ENCODE assay signal across 31 cellular contexts in the genomic region with DNA sequence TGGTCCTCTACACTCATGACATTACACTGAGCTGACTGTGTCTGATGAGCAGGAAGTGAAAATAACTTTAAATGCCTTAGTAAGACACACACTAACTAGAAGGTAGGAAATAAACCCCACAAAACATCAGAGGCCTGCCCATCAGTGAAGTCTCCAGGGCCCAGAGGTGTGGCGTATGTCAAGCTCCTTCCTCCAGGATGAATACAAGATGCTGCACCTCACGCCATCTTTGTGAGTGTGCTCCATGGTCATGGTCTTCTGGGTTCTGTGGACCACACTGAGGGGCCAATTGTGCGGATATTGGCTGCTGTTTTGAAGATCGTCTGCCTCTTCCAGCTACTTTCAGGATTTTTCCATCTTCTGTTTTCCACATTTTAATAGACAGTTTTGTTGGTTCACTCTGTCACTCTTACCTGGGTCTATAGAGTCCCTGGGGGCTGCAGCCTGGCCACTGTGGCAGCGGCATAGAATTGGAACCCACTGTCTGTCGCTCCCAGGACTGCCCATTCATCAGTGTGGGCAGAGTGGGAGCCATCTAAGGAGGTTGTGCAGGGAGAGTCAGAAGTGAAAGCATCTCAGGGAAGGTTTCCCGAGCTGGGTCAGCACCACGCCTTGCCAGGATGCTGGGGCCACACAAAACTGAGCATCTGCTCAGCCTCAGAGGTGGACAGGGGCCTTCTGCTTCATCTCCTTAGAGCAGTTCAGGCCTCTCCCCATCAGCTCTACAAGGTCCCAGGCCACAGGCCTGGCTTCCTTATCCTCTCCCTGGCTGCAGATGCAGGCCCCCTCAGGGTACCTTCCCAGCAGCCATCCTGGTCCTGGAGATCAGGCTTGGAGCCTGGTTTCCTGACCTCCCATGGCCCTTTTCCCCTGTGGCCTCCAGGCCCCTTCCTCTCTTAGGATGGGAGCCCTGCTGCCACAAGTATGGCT. TPM values are rescaled to one million over a fixed set of nuclear protein-coding genes. Genes with fewer than 3 reads are reported as not detected.
"Had no signal": no experiment of that assay in that cellular context is flagged by ENCODE, and none has a peak within 500 bp of the region (broad histone marks: within the 10 kb centered on the region; RNA-seq: fewer than 3 reads in every experiment).

No MANE protein-coding gene starts in this region.

- DNase-seq: activated B cell treated with CpG ODN at 0.5 μM for 24 hours; activated CD4-positive, alpha-beta memory T cell treated with anti-CD3 and anti-CD28 coated beads for 36 hours; activated CD4-positive, alpha-beta T cell treated with anti-CD3 and anti-CD28 coated beads for 1 hour; activated CD4-positive, alpha-beta T cell treated with anti-CD3 and anti-CD28 coated beads, Interleukin-2, amount 10 ng/mL, durations not matched to agents 7 days and 5 days; activated gamma-delta T cell; activated naive CD4-positive, alpha-beta T cell treated with anti-CD3 and anti-CD28 coated beads for 36 hours; activated T-cell treated with anti-CD3 and anti-CD28 coated beads, Interleukin-2, amount 50 U/mL, for 48 hours; brain microvascular endothelial cell; Kasumi-1; NCI-H1105 treated with DMSO at 0.1 percent for 48 hours; NCI-H1436 treated with DMSO at 0.1 percent for 48 hours; NCI-H187 treated with DMSO at 0.1 percent for 48 hours; NCI-H2081 treated with DMSO at 0.1 percent for 48 hours; NCI-H2227 treated with DMSO at 0.1 percent for 48 hours; NCI-H526 treated with DMSO at 0.1 percent for 48 hours; NCI-H82; NK-92 treated with Interleukin-12 subunit alpha and Interleukin-12 subunit beta, amount 100 ng/mL, for 24 hours; OCI-M1; RPMI8226; T-cell; T-helper 2 cell; T1000 had no signal

- H3K36me3 ChIP-seq: brain microvascular endothelial cell, cardiac muscle cell had no signal

- H3K36me3 Mint-ChIP-seq: activated CD4-positive, alpha-beta memory T cell treated with anti-CD3 and anti-CD28 coated beads for 36 hours; activated naive CD8-positive, alpha-beta T cell; T-cell had no signal

- H3K27ac ChIP-seq: brain microvascular endothelial cell, cardiac muscle cell, SK-N-MC had no signal

- H3K27me3 ChIP-seq: brain microvascular endothelial cell, cardiac muscle cell had no signal

- H3K4me1 Mint-ChIP-seq: activated B cell treated with CpG ODN at 0.5 μM for 24 hours; activated CD4-positive, alpha-beta T cell treated with anti-CD3 and anti-CD28 coated beads, Interleukin-2, amount 10 ng/mL, durations not matched to agents 7 days and 5 days had no signal

- ATAC-seq: activated T-helper 17 cell treated with anti-CD3 and anti-CD28 coated beads, Interleukin-2, amount 50 U/mL, for 72 hours; K562; Panc1; Right ventricle myocardium inferior; T-cell had no signal

- H3K4me3 Mint-ChIP-seq: activated B cell treated with CpG ODN at 0.5 μM for 24 hours; activated CD4-positive, alpha-beta memory T cell treated with anti-CD3 and anti-CD28 coated beads for 36 hours; activated CD4-positive, alpha-beta T cell treated with anti-CD3 and anti-CD28 coated beads, Interleukin-2, amount 10 ng/mL, durations not matched to agents 7 days and 5 days; activated naive CD4-positive, alpha-beta T cell treated with anti-CD3 and anti-CD28 coated beads for 36 hours; activated naive CD8-positive, alpha-beta T cell; activated T-helper 17 cell treated with anti-CD3 and anti-CD28 coated beads, Interleukin-2, amount 50 U/mL, for 72 hours; T-cell had no signal

- H3K4me3 ChIP-seq: cardiac muscle cell, K562, SK-N-MC had no signal

- H3K27me3 Mint-ChIP-seq: activated CD4-positive, alpha-beta T cell treated with anti-CD3 and anti-CD28 coated beads, Interleukin-2, amount 10 ng/mL, durations not matched to agents 7 days and 5 days; activated naive CD8-positive, alpha-beta T cell; T-cell had no signal

- H3K27ac Mint-ChIP-seq: activated B cell treated with CpG ODN at 0.5 μM for 24 hours; activated CD4-positive, alpha-beta memory T cell treated with anti-CD3 and anti-CD28 coated beads for 36 hours; activated CD4-positive, alpha-beta T cell treated with anti-CD3 and anti-CD28 coated beads, Interleukin-2, amount 10 ng/mL, durations not matched to agents 7 days and 5 days; activated naive CD4-positive, alpha-beta T cell treated with anti-CD3 and anti-CD28 coated beads for 36 hours; activated naive CD8-positive, alpha-beta T cell; activated T-helper 17 cell treated with anti-CD3 and anti-CD28 coated beads, Interleukin-2, amount 50 U/mL, for 72 hours; T-cell had no signal

RNA-seq across cellular contexts. Expression of a gene that starts 57.5 kb away (rescaled TPM):
- total RNA-seq: activated B cell treated with CpG ODN at 0.5 μM for 24 hours; activated CD4-positive, alpha-beta memory T cell treated with anti-CD3 and anti-CD28 coated beads for 36 hours; activated CD4-positive, alpha-beta T cell treated with anti-CD3 and anti-CD28 coated beads, Interleukin-2, amount 10 ng/mL, durations not matched to agents 7 days and 5 days; activated CD8-positive, alpha-beta memory T cell treated with anti-CD3 and anti-CD28 coated beads for 36 hours; activated naive CD4-positive, alpha-beta T cell treated with anti-CD3 and anti-CD28 coated beads for 36 hours; activated T-helper 17 cell treated with anti-CD3 and anti-CD28 coated beads, Interleukin-2, amount 50 U/mL, for 72 hours; K562; NCI-H460; T-cell had no signal
- polyA plus RNA-seq: K562 had no signal
